In the genomic region with DNA sequence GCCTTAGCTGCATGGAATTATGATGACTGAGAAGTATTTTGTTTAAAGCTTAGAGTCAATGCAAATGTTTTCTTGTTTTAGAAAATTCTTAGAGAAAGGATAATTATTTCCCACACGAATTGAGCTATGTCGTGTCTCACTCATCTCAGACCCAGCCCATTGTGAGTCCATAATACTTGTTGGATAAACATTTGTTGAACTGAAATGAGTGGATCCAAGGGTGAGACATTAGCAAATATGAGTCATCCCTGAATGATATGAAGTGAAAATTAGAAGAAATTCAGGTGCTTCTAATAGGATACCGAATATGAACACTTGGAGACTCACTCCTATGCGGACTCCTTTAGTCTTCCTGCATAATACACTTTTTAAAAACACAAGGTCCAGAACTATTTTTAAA, we compare ENCODE assay signal across 18 cellular contexts.
"Had no signal": no experiment of that assay in that cellular context is flagged by ENCODE, and none has a peak within 500 bp of the region (broad histone marks: within the 10 kb centered on the region; RNA-seq: fewer than 3 reads in every experiment).

No MANE protein-coding gene starts in this region.

- ATAC-seq: left colon; left ventricle myocardium superior; natural killer cell treated with Interleukin-12 subunit alpha and Interleukin-12 subunit beta and Interleukin-15 and Interleukin-18, amount 100 ng/mL, for 72 hours had no signal

- FAIRE-seq: frontal cortex had no signal

- H3K27me3 ChIP-seq: heart left ventricle, right lobe of liver had no signal

- H3K9me3 ChIP-seq: heart left ventricle, psoas muscle, right lobe of liver had no signal

- H3K36me3 ChIP-seq: heart left ventricle, right lobe of liver had no signal

- DNase-seq: effector CD4-positive, alpha-beta T cell; endodermal cell; hippocampal formation; left colon; left ventricle myocardium superior; midbrain; psoas muscle; retina; right lobe of liver; stimulated activated CD4-positive, alpha-beta T cell treated with anti-CD3 and anti-CD28 coated beads, Interleukin-2, amount 100 ng/mL, for 24 hours; stimulated activated CD4-positive, alpha-beta T cell treated with anti-CD3 and anti-CD28 coated beads, Interleukin-4, amount 100 ng/mL, for 4 hours; stimulated activated naive CD4-positive, alpha-beta T cell; trophoblast cell had no signal

- H3K4me3 ChIP-seq: coronary artery, heart left ventricle, lung, psoas muscle, right lobe of liver had no signal

- H3K27ac ChIP-seq: coronary artery, psoas muscle, right lobe of liver had no signal

- H3K4me1 ChIP-seq: right lobe of liver had no signal
